In the genomic region with DNA sequence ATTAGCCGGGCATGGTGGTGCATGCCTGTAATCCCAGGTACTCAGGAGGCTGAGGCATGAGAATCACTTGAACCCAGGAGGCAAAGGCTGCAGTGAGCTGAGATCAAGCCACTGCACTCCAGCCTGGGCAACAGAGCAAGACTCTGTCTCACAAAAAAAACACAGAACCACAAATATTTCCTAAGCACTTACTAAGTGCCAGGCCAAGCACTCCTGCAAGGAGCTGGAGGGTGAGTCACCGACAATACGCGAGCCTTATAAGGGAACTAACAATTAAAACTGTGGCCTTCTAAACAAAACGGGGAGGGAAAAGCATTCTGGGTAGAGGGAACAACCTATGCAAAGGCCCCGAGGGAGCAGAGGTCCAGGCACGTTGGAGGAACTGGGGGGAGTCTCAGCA, we compare ENCODE assay signal across 14 cellular contexts. TPM values are rescaled to one million over a fixed set of nuclear protein-coding genes. Genes with fewer than 3 reads are reported as not detected.
DNase-seq lines count a peak whose midpoint lies in the region; ATAC-seq and TF ChIP-seq lines count a peak whose summit lies in the region.
"Not testable (repeated sequence)": the region's sequence is repeated elsewhere in the genome, so short reads cannot be mapped to it uniquely, and the experiment has no call there.
"Had no signal": no experiment of that assay in that cellular context is flagged by ENCODE, and none has a peak within 500 bp of the region (broad histone marks: within the 10 kb centered on the region; RNA-seq: fewer than 3 reads in every experiment).

No MANE protein-coding gene starts in this region.

- 62% methylated on average over 7 of the region's 7 CpGs for WGBS in mammary epithelial cell (ENCODE audit: low coverage, missing lambda C conversion rate)

- dilution Hi-C loops in mammary epithelial cell (cut with HindIII; ENCODE audit: low sequenced_read_pairs), result not testable (repeated sequence)

- not testable (repeated sequence) for H3K27ac ChIP-seq in mammary epithelial cell (ENCODE audit: insufficient read depth, low read depth, low read length); naive thymus-derived CD4-positive, alpha-beta T cell (ENCODE audit: low read depth, low read length)

- intact Hi-C loops in mammary epithelial cell (cut with micrococcal nuclease); naive thymus-derived CD4-positive, alpha-beta T cell (cut with micrococcal nuclease): not testable (repeated sequence)

- peak; percentile 71 for DNase-seq in Daoy (ENCODE audit: low read depth)
- peak; percentile 27 for DNase-seq in HFFc6
- peak; percentile 30 to 68 for DNase-seq in NOMO-1 (lab: John Stamatoyannopoulos, UW; ENCODE audit: unreplicated experiment in 2 of 2)
- peak; percentile 63 for DNase-seq in SKM-1 treated with dmso at 0.1 percent for 144 hours (lab: John Stamatoyannopoulos, UW; ENCODE audit: unreplicated experiment)
- peak; percentile 44 for DNase-seq in mammary epithelial cell
- DNase-seq in fibroblast of peridontal ligament (ENCODE audit: extremely low read depth), result peak; percentile 41
- not testable (repeated sequence) for DNase-seq in naive thymus-derived CD4-positive, alpha-beta T cell

- not testable (repeated sequence) for H3K4me2 ChIP-seq in mammary epithelial cell (ENCODE audit: insufficient read depth, low read depth, low read length)

- H3K4me1 ChIP-seq in mammary epithelial cell (ENCODE audit: insufficient read depth, low read length); naive thymus-derived CD4-positive, alpha-beta T cell (ENCODE audit: control insufficient read depth in 2 of 2, insufficient read depth in 2 of 2, low read length in 2 of 2): not testable (repeated sequence)

- CTCF ChIA-PET in mammary epithelial cell (lab: Charles Lee; ENCODE audit: low non-redundant PET), result interaction anchor here (0.5 to 0.6 kb wide), 2 partner anchors 52 to 93 kb away, joined by 3 read pairs; no protein-coding TSS in a partner anchor
- CTCF ChIA-PET in naive thymus-derived CD4-positive, alpha-beta T cell (lab: Charles Lee), result not testable (repeated sequence)

- H3K36me3 ChIP-seq in mammary epithelial cell (ENCODE audit: insufficient read depth, low read length); naive thymus-derived CD4-positive, alpha-beta T cell (ENCODE audit: control insufficient read depth in 2 of 3, insufficient read depth in 3 of 3, low read length in 3 of 3): not testable (repeated sequence)

- peaks cover 20% of the 10 kb centered on the region for H3K27me3 Mint-ChIP-seq in HFFc6 (ENCODE audit: insufficient read depth)
- H3K27me3 Mint-ChIP-seq in naive thymus-derived CD4-positive, alpha-beta T cell, result peaks cover 0 to 20% (median 0%) of the 10 kb centered on the region in 5 donors

- not testable (repeated sequence) for H3K9me3 Mint-ChIP-seq in HFFc6; naive thymus-derived CD4-positive, alpha-beta T cell

- not testable (repeated sequence) for H2AFZ ChIP-seq in mammary epithelial cell (ENCODE audit: low read depth, low read length)

- not testable (repeated sequence) for H3K9me3 ChIP-seq in mammary epithelial cell (replicated peaks; ENCODE audit: insufficient read depth, low read length); naive thymus-derived CD4-positive, alpha-beta T cell (ENCODE audit: control insufficient read depth in 2 of 3, low read length in 3 of 3)

- peak; percentile 26 for ATAC-seq in naive thymus-derived CD4-positive, alpha-beta T cell

- POLR2A ChIA-PET in naive thymus-derived CD4-positive, alpha-beta T cell (lab: Charles Lee), result not testable (repeated sequence)

- H3K27me3 ChIP-seq in mammary epithelial cell (ENCODE audit: insufficient read depth, low read length); naive thymus-derived CD4-positive, alpha-beta T cell (ENCODE audit: control insufficient read depth in 2 of 2, insufficient read depth in 2 of 2, low read length in 2 of 2): not testable (repeated sequence)

- in situ Hi-C loops in mammary epithelial cell (cut with MboI; ENCODE audit: low sequenced_read_pairs in 2 of 2), result not testable (repeated sequence)

- H3K4me3 ChIP-seq in mammary epithelial cell (replicated peaks in 1 of 3; ENCODE audit: insufficient read depth in 1 of 3, low read depth in 2 of 3, low read length in 3 of 3); naive thymus-derived CD4-positive, alpha-beta T cell (ENCODE audit: low read length): not testable (repeated sequence)

- H4K20me1 ChIP-seq in mammary epithelial cell (ENCODE audit: insufficient read depth, low read length), result not testable (repeated sequence)

- H3K36me3 Mint-ChIP-seq in HFFc6 (ENCODE audit: low read depth); naive thymus-derived CD4-positive, alpha-beta T cell: not testable (repeated sequence)

- not testable (repeated sequence) for BruUV-seq in mammary epithelial cell (replicated peaks; lab: Mats Ljungman, UMichigan)

- H3K4me1 Mint-ChIP-seq in HFFc6 (ENCODE audit: low read depth); naive thymus-derived CD4-positive, alpha-beta T cell: not testable (repeated sequence)

- not testable (repeated sequence) for H3K9ac ChIP-seq in mammary epithelial cell (ENCODE audit: insufficient read depth, low read length)

- H3K79me2 ChIP-seq in mammary epithelial cell (ENCODE audit: insufficient read depth, low read length), result not testable (repeated sequence)

- not testable (repeated sequence) for H3K4me3 Mint-ChIP-seq in HFFc6; naive thymus-derived CD4-positive, alpha-beta T cell

- H3K27ac Mint-ChIP-seq in HFFc6; naive thymus-derived CD4-positive, alpha-beta T cell: not testable (repeated sequence)

- not testable (repeated sequence) for TF ChIP-seq CTCF in HFFc6 (IDR thresholded peaks at IDR 0.05); mammary epithelial cell (conservative IDR thresholded peaks at IDR 0.05 in 1 of 2, IDR thresholded peaks at IDR 0.05 in 1 of 2; ENCODE audit: extremely low read depth in 1 of 2, insufficient read depth in 1 of 2, low read depth in 1 of 2, low read length in 2 of 2)

RNA-seq across cellular contexts. Expression of a gene that starts 4.2 kb away (rescaled TPM):
- total RNA-seq in Daoy (2014; rRNA removed; shearing (Covaris generic)), result not detected in 2 replicates
- total RNA-seq in HFFc6 (2021; fragmentation: NEBNext Ultra II Directional; extraction: Animal tissue kit (Norgen Biotek cat#: 25700)), result not detected
- total RNA-seq in mammary epithelial cell, result not detected
- not detected for polyA plus RNA-seq in mammary epithelial cell
- polyA minus RNA-seq in mammary epithelial cell, result not detected
- total RNA-seq in naive thymus-derived CD4-positive, alpha-beta T cell, result 1 to 10 TPM in 2 of 5 experiments, under 1 TPM in 1, not detected in 2; 0.24 to 6.2 (median 2.5) TPM
- not detected for polyA plus RNA-seq in naive thymus-derived CD4-positive, alpha-beta T cell
- total RNA-seq: activated CD8-positive, alpha-beta T cell treated with anti-CD3 and anti-CD28 coated beads for 36 hours; lower lobe of right lung; mucosa of gallbladder; right cardiac atrium; spleen had no signal
- polyA plus RNA-seq: right cardiac atrium, spleen had no signal

RNA-seq across cellular contexts. Expression of a gene that starts 23.2 kb away (rescaled TPM):
- not detected in 2 replicates for total RNA-seq in Daoy (2014; rRNA removed; shearing (Covaris generic))
- not detected for total RNA-seq in HFFc6 (2021; fragmentation: NEBNext Ultra II Directional; extraction: Animal tissue kit (Norgen Biotek cat#: 25700))
- total RNA-seq in mammary epithelial cell, result 1 to 10 TPM in 1 of 2 donors, under 1 TPM in 1; 0.67 to 1.0 TPM
- polyA plus RNA-seq in mammary epithelial cell, result 0.45 TPM
- polyA minus RNA-seq in mammary epithelial cell, result not detected
- total RNA-seq in naive thymus-derived CD4-positive, alpha-beta T cell, result under 1 TPM in 2 of 5 experiments, not detected in 3; 0.29 to 0.45 TPM
- polyA plus RNA-seq in naive thymus-derived CD4-positive, alpha-beta T cell, result not detected
- total RNA-seq: activated CD8-positive, alpha-beta T cell treated with anti-CD3 and anti-CD28 coated beads for 36 hours; CD4-positive, CD25-positive, alpha-beta regulatory T cell; right cardiac atrium; spleen had no signal
- polyA plus RNA-seq: CD4-positive, CD25-positive, alpha-beta regulatory T cell; right cardiac atrium had no signal

RNA-seq across cellular contexts. Expression of a gene that starts 29.1 kb away (rescaled TPM):
- total RNA-seq in Daoy (2014; rRNA removed; shearing (Covaris generic)), result 354 and 408 TPM in 2 replicates
- 100 to 1,000 TPM; 277 to 334 (median 300) TPM for total RNA-seq in HFFc6 (2021; fragmentation: NEBNext Ultra II Directional; extraction: Animal tissue kit (Norgen Biotek cat#: 25700))
- 100 to 1,000 TPM; 223 to 257 TPM for total RNA-seq in mammary epithelial cell
- 522 TPM for polyA plus RNA-seq in mammary epithelial cell
- 25.0 TPM for polyA minus RNA-seq in mammary epithelial cell
- total RNA-seq in naive thymus-derived CD4-positive, alpha-beta T cell, result 100 to 1,000 TPM; 108 to 241 (median 135) TPM
- polyA plus RNA-seq in naive thymus-derived CD4-positive, alpha-beta T cell, result 100 to 1,000 TPM; 381 to 415 TPM

RNA-seq across cellular contexts. Expression of a gene that starts 30.2 kb away (rescaled TPM):
- total RNA-seq in Daoy (2014; rRNA removed; shearing (Covaris generic)), result 0.89 and 1.7 TPM in 2 replicates
- total RNA-seq in HFFc6 (2021; fragmentation: NEBNext Ultra II Directional; extraction: Animal tissue kit (Norgen Biotek cat#: 25700)), result 1 to 10 TPM; 1.8 to 2.4 (median 1.9) TPM
- total RNA-seq in mammary epithelial cell, result 1 to 10 TPM; 3.4 to 7.3 TPM
- polyA plus RNA-seq in mammary epithelial cell, result 1.2 TPM
- polyA minus RNA-seq in mammary epithelial cell, result 1.4 TPM
- total RNA-seq in naive thymus-derived CD4-positive, alpha-beta T cell, result 10 to 100 TPM; 13.1 to 39.4 (median 27.8) TPM
- 1 to 10 TPM; 6.3 to 7.0 TPM for polyA plus RNA-seq in naive thymus-derived CD4-positive, alpha-beta T cell

RNA-seq across cellular contexts. Expression of a gene that starts 35.0 kb away (rescaled TPM):
- not detected in 2 replicates for total RNA-seq in Daoy (2014; rRNA removed; shearing (Covaris generic))
- total RNA-seq in HFFc6 (2021; fragmentation: NEBNext Ultra II Directional; extraction: Animal tissue kit (Norgen Biotek cat#: 25700)), result not detected
- under 1 TPM in 1 of 2 donors, not detected in 1; 0.17 TPM for total RNA-seq in mammary epithelial cell
- polyA plus RNA-seq in mammary epithelial cell, result not detected
- polyA minus RNA-seq in mammary epithelial cell, result not detected
- not detected for total RNA-seq in naive thymus-derived CD4-positive, alpha-beta T cell
- not detected for polyA plus RNA-seq in naive thymus-derived CD4-positive, alpha-beta T cell
- total RNA-seq: activated CD8-positive, alpha-beta T cell treated with anti-CD3 and anti-CD28 coated beads for 36 hours; activated T-helper 17 cell treated with anti-CD3 and anti-CD28 coated beads, Interleukin-2, amount 50 U/mL, for 72 hours; CD4-positive, CD25-positive, alpha-beta regulatory T cell; right cardiac atrium had no signal
- polyA plus RNA-seq: CD4-positive, CD25-positive, alpha-beta regulatory T cell; right cardiac atrium had no signal
